12 cellular contexts compared by ENCODE assay signal in the genomic region with DNA sequence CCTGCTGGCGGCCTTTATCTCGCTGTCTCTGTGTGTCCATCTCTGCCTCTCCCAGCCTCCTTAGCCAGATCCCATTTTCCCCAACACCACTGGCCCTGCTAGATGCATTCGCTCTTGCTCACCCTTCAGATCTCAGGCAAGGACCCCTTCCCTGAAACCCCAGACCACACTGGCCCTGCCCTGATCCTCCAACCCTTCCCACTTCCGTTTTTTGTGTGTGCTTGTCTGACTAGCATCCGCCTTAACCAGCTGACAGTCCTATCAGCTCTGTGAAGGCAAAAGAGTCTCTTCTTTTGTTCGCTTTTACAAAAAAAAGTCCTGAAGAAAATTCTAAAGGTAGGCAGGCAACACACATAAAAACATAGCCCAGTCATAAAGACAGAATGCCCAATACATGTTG. TPM values are rescaled to one million over a fixed set of nuclear protein-coding genes. Genes with fewer than 3 reads are reported as not detected.
A peak's percentile ranks its signal among the peaks of the same experiment; 100 is the strongest.
DNase-seq lines count a peak whose midpoint lies in the region; ATAC-seq and TF ChIP-seq lines count a peak whose summit lies in the region.
"Had no signal": no experiment of that assay in that cellular context is flagged by ENCODE, and none has a peak within 500 bp of the region (broad histone marks: within the 10 kb centered on the region; RNA-seq: fewer than 3 reads in every experiment).

No MANE protein-coding gene starts in this region.

- no peak for TF ChIP-seq POLR2A in transverse colon (IDR thresholded peaks at IDR 0.05)

- H3K36me3 ChIP-seq in transverse colon = no peaks in the 10 kb centered on the region
- H3K36me3 ChIP-seq: heart left ventricle had no signal

- peak overlapping the region; percentile 44 for H3K4me3 Mint-ChIP-seq in activated naive CD4-positive, alpha-beta T cell treated with anti-CD3 and anti-CD28 coated beads for 36 hours
- H3K4me3 Mint-ChIP-seq in T-helper 17 cell = peak overlapping the region; percentile 98

- H3K27me3 ChIP-seq in transverse colon = peaks cover 20% of the 10 kb centered on the region

- peaks cover 29% of the 10 kb centered on the region for H3K4me1 Mint-ChIP-seq in activated naive CD4-positive, alpha-beta T cell treated with anti-CD3 and anti-CD28 coated beads for 36 hours (ENCODE audit: low read depth)
- H3K4me1 Mint-ChIP-seq in T-helper 17 cell = peaks cover 22% of the 10 kb centered on the region

- WGBS in transverse colon (ENCODE audit: low coverage in 1 of 2), 2 donors = 30 to 62% methylated on average over 2 to 6 of the region's 6 CpGs

- no peaks in the 10 kb centered on the region for H3K9me3 Mint-ChIP-seq in activated naive CD4-positive, alpha-beta T cell treated with anti-CD3 and anti-CD28 coated beads for 36 hours

- no peak for DNase-seq in activated naive CD4-positive, alpha-beta T cell treated with anti-CD3 and anti-CD28 coated beads for 36 hours
- no peak for DNase-seq in activated naive CD4-positive, alpha-beta T cell treated with Interleukin-2 at 50 U/mL for 16 hours
- DNase-seq in T-helper 17 cell (no peak), left lobe of liver (ENCODE audit: low spot score) (no peak), transverse colon (no peak), RKO (ENCODE audit: low spot score) (no peak), anterior cingulate cortex (lab: John Stamatoyannopoulos, UW) (no peak)
- DNase-seq: activated CD4-positive, alpha-beta T cell treated with anti-CD3 and anti-CD28 coated beads, Interleukin-2, amount 50 U/mL, for 4 hours; heart left ventricle; NCI-H774 had no signal

- H3K4me1 ChIP-seq in transverse colon = peaks cover 11 to 59% (median 19%) of the 10 kb centered on the region in 4 donors

- peak overlapping the region; percentile 72 to 76 (median 72) for H3K27ac ChIP-seq in transverse colon

- H3K27ac Mint-ChIP-seq in activated naive CD4-positive, alpha-beta T cell treated with anti-CD3 and anti-CD28 coated beads for 36 hours = no peak overlapping the region
- peak overlapping the region; percentile 92 for H3K27ac Mint-ChIP-seq in T-helper 17 cell

- CTCF ChIA-PET in activated naive CD4-positive, alpha-beta T cell treated with anti-CD3 and anti-CD28 coated beads for 36 hours (lab: Charles Lee) = no interaction called here

- TF ChIP-seq CTCF in transverse colon (IDR thresholded peaks at IDR 0.05) = no peak

- intact Hi-C loops in activated naive CD4-positive, alpha-beta T cell treated with anti-CD3 and anti-CD28 coated beads for 36 hours (cut with micrococcal nuclease) = no loop called here
- intact Hi-C loops in transverse colon (cut with DNase I; ENCODE audit: low total_unique reads) = no loop called here

- no peak for TF ChIP-seq EP300 in transverse colon (IDR thresholded peaks at IDR 0.05; ENCODE audit: low read depth)

- H3K36me3 Mint-ChIP-seq in activated naive CD4-positive, alpha-beta T cell treated with anti-CD3 and anti-CD28 coated beads for 36 hours (ENCODE audit: low read depth) = no peaks in the 10 kb centered on the region
- peaks cover 2% of the 10 kb centered on the region for H3K36me3 Mint-ChIP-seq in T-helper 17 cell (ENCODE audit: low read depth)

- ATAC-seq in T-helper 17 cell = peak; percentile 75
- ATAC-seq in left lobe of liver = peak; percentile 22
- ATAC-seq in GM21528 (IDR thresholded peaks at IDR 0.05; ENCODE audit: low FRiP score, unreplicated experiment) = no peak
- ATAC-seq: HCT116 had no signal

- no peak overlapping the region for H3K4me3 ChIP-seq in transverse colon
- H3K4me3 ChIP-seq: heart left ventricle had no signal

- in situ Hi-C loops in transverse colon (cut with MboI; ENCODE audit: low pct_ligation_motif_present in 1 of 4, low pct_unique_long_range_greater_than_20kb in 1 of 4, low sequenced_read_pairs in 3 of 4) = no loop called here

- H3K27me3 Mint-ChIP-seq in activated naive CD4-positive, alpha-beta T cell treated with anti-CD3 and anti-CD28 coated beads for 36 hours (ENCODE audit: low read depth) = peaks cover 2% of the 10 kb centered on the region
- H3K27me3 Mint-ChIP-seq in T-helper 17 cell = peaks cover 8% of the 10 kb centered on the region

- H3K9me3 ChIP-seq in T-helper 17 cell (ENCODE audit: control insufficient read depth, low read length, poor library complexity, severe bottlenecking) = no peaks in the 10 kb centered on the region
- no peaks in the 10 kb centered on the region for H3K9me3 ChIP-seq in transverse colon
- H3K9me3 ChIP-seq: heart left ventricle had no signal

RNA-seq across cellular contexts. Expression of gene CHST15, which starts 28.7 kb away (rescaled TPM):
- under 1 TPM; 0.47 to 0.50 TPM for total RNA-seq in activated naive CD4-positive, alpha-beta T cell treated with anti-CD3 and anti-CD28 coated beads for 36 hours
- total RNA-seq in T-helper 17 cell (1 to 10 TPM in 1 of 2 donors, under 1 TPM in 1; 0.26 to 3.3 TPM), left lobe of liver (12.8 TPM), transverse colon (10 to 100 TPM in 3 of 4 donors, 1 to 10 TPM in 1; 10.0 to 25.4 (median 16.0) TPM)
